ENCODE assay signal across 14 cellular contexts in genomic region chr4:122898370-122899150, GRCh38. TPM values are rescaled to one million over a fixed set of nuclear protein-coding genes. Genes with fewer than 3 reads are reported as not detected.
DNase-seq lines count a peak whose midpoint lies in the region; ATAC-seq, FAIRE-seq and TF ChIP-seq lines count a peak whose summit lies in the region.
"Had no signal": no experiment of that assay in that cellular context is flagged by ENCODE, and none has a peak within 500 bp of the region (broad histone marks: within the 10 kb centered on the region; RNA-seq: fewer than 3 reads in every experiment).

No MANE protein-coding gene starts in this region.

- 86% methylated on average over 2 of the region's 2 CpGs for WGBS in right cardiac atrium
- 77% methylated on average over 2 of the region's 2 CpGs for WGBS in esophagus muscularis mucosa

- DNase-seq in right cardiac atrium (no peak), Right ventricle myocardium superior (no peak), astrocyte (ENCODE audit: low read depth) (peak; percentile 96), GM13976 (ENCODE audit: low spot score) (no peak), HK-2 (ENCODE audit: unreplicated experiment) (no peak), esophagus muscularis mucosa (ENCODE audit: extremely low spot score) (no peak), OCI-M2 (lab: John Stamatoyannopoulos, UW; ENCODE audit: unreplicated experiment) (no peak)
- DNase-seq: effector CD8-positive, alpha-beta T cell; lower lobe of right lung; transverse colon had no signal

- no peaks in the 10 kb centered on the region for H3K36me3 Mint-ChIP-seq in astrocyte (ENCODE audit: low read depth, unreplicated experiment)

- in situ Hi-C loops in GM13976 (cut with MboI; ENCODE audit: low sequenced_read_pairs, unreplicated experiment), result no loop called here

- H3K4me1 ChIP-seq in right cardiac atrium (ENCODE audit: control insufficient read depth, insufficient read depth, low read length) (peaks cover 3% of the 10 kb centered on the region), astrocyte (ENCODE audit: insufficient read depth, low read length) (peaks cover 34% of the 10 kb centered on the region), esophagus muscularis mucosa (peaks cover 0 to 31% (median 15%) of the 10 kb centered on the region in 4 donors)
- H3K4me1 ChIP-seq: BLaER1 had no signal

- peak overlapping the region; percentile 39 for H3K4me2 ChIP-seq in astrocyte (ENCODE audit: low read length)
- H3K4me2 ChIP-seq: BLaER1 had no signal

- H3K4me3 ChIP-seq in right cardiac atrium (ENCODE audit: low read length) (no peak overlapping the region), astrocyte (ENCODE audit: insufficient read depth, low read depth, low read length) (no peak overlapping the region), esophagus muscularis mucosa (no peak overlapping the region)
- H3K4me3 ChIP-seq: BLaER1, lower lobe of right lung, transverse colon had no signal

- no peaks in the 10 kb centered on the region for H3K27me3 Mint-ChIP-seq in astrocyte (ENCODE audit: low read depth, unreplicated experiment)

- H3K27me3 ChIP-seq in right cardiac atrium (ENCODE audit: control insufficient read depth, insufficient read depth) (no peaks in the 10 kb centered on the region), astrocyte (ENCODE audit: insufficient read depth, low read length) (no peaks in the 10 kb centered on the region), esophagus muscularis mucosa (no peaks in the 10 kb centered on the region)
- H3K27me3 ChIP-seq: BLaER1, transverse colon had no signal

- H3K79me2 ChIP-seq in astrocyte (ENCODE audit: insufficient read depth, low read length), result no peaks in the 10 kb centered on the region

- H3K36me3 ChIP-seq in astrocyte (ENCODE audit: insufficient read depth, low read length) (peaks cover 3% of the 10 kb centered on the region), esophagus muscularis mucosa (peaks cover 0 to 6% (median 0%) of the 10 kb centered on the region in 4 donors)
- H3K36me3 ChIP-seq: BLaER1, transverse colon had no signal

- peaks cover 34% of the 10 kb centered on the region for H3K4me1 Mint-ChIP-seq in astrocyte (ENCODE audit: low read depth, unreplicated experiment)

- TF ChIP-seq POLR2A in esophagus muscularis mucosa (IDR thresholded peaks at IDR 0.05; ENCODE audit: low read depth), result no peak

- H3K27ac Mint-ChIP-seq in astrocyte (ENCODE audit: unreplicated experiment), result peak overlapping the region; percentile 83
- H3K27ac Mint-ChIP-seq: T-helper 2 cell treated with Interferon-gamma antibody and Interleukin-4, amounts not matched to agents 5 μg/mL and 100 μg/mL, for 36 hours had no signal

- no peak for TF ChIP-seq CTCF in astrocyte (IDR thresholded peaks at IDR 0.05; ENCODE audit: insufficient read depth, low read depth, low read length)
- TF ChIP-seq CTCF in GM13976 (IDR thresholded peaks at IDR 0.05; ENCODE audit: borderline replicate concordance, control extremely low read depth, extremely low read depth, insufficient read depth, missing control alignments), result no peak
- no peak for TF ChIP-seq CTCF in esophagus muscularis mucosa (IDR thresholded peaks at IDR 0.05)

- peak overlapping the region; percentile 5 for H3K4me3 Mint-ChIP-seq in astrocyte (ENCODE audit: unreplicated experiment)
- H3K4me3 Mint-ChIP-seq: T-helper 2 cell treated with Interferon-gamma antibody and Interleukin-4, amounts not matched to agents 5 μg/mL and 100 μg/mL, for 36 hours had no signal

- H3K27ac ChIP-seq in right cardiac atrium (ENCODE audit: low read length), result no peak overlapping the region
- H3K27ac ChIP-seq in astrocyte (ENCODE audit: low read depth, low read length), result peak overlapping the region; percentile 61
- H3K27ac ChIP-seq in esophagus muscularis mucosa (replicated peaks in 1 of 4), result peak overlapping the region in 1 of 4 donors; percentile 13
- H3K27ac ChIP-seq: BLaER1, lower lobe of right lung, transverse colon had no signal

- H4K20me1 ChIP-seq in astrocyte (ENCODE audit: insufficient read depth, low read length), result no peaks in the 10 kb centered on the region
- H4K20me1 ChIP-seq: BLaER1 had no signal

- H3K9ac ChIP-seq in astrocyte (ENCODE audit: low read length), result no peak overlapping the region
- H3K9ac ChIP-seq: BLaER1 had no signal

- no peak overlapping the region for H2AFZ ChIP-seq in astrocyte (ENCODE audit: low read depth, low read length)

- H3K9me3 ChIP-seq in right cardiac atrium (ENCODE audit: control insufficient read depth, low read length) (no peaks in the 10 kb centered on the region), astrocyte (ENCODE audit: insufficient read depth, low read depth, low read length) (no peaks in the 10 kb centered on the region), esophagus muscularis mucosa (no peaks in the 10 kb centered on the region)
- H3K9me3 ChIP-seq: BLaER1, lower lobe of right lung, transverse colon had no signal

- H3K9me3 Mint-ChIP-seq in astrocyte (ENCODE audit: unreplicated experiment), result no peaks in the 10 kb centered on the region
- H3K9me3 Mint-ChIP-seq: T-helper 2 cell treated with Interferon-gamma antibody and Interleukin-4, amounts not matched to agents 5 μg/mL and 100 μg/mL, for 36 hours had no signal

- no peak for TF ChIP-seq EP300 in esophagus muscularis mucosa (IDR thresholded peaks at IDR 0.05)

- ATAC-seq in right cardiac atrium (peak; percentile 76 to 78), Right ventricle myocardium superior (ENCODE audit: poor library complexity) (no peak)

- FAIRE-seq in astrocyte (lab: Jason Lieb, UNC) (peak; percentile 97), islet of Langerhans (lab: Jason Lieb, UNC) (peak; percentile 24)
- FAIRE-seq: GM18507 had no signal

- intact Hi-C loops in right cardiac atrium (cut with DNase I) (no loop called here), Right ventricle myocardium superior (cut with DNase I) (no loop called here), esophagus muscularis mucosa (cut with DNase I) (no loop called here)

RNA-seq across cellular contexts. Expression of gene NUDT6, which starts 23.8 kb away (rescaled TPM):
- total RNA-seq in right cardiac atrium (10 to 100 TPM in 3 of 4 donors, 1 to 10 TPM in 1; 8.0 to 12.7 (median 11.2) TPM), Right ventricle myocardium superior (16.1 TPM), astrocyte (4.0 TPM in 2 replicates), esophagus muscularis mucosa (1 to 10 TPM; 3.0 to 6.5 (median 5.6) TPM)
- polyA plus RNA-seq in right cardiac atrium, result 18.0 TPM
